Comparison of ENCODE assay signal across 19 cellular contexts in the genomic region with DNA sequence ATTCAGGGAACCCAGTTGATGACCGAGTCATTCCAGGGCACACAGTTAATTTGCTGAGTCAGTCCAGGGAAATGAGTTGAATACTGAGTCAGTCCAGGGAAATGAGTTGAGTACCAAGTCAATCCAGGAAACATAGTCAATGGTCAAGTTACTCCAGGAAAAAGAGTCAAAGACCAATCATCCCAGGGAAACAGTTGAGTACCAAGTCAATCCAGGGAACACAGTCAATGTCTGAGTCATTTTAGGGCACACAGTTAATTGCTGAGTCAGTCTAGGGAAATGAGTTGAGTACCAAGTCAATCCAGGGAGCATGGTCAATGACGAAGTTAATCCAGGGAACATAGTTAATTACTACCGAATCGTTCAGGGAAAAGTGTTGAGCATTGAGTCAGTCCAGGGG.
"Had no signal": no experiment of that assay in that cellular context is flagged by ENCODE, and none has a peak within 500 bp of the region (broad histone marks: within the 10 kb centered on the region; RNA-seq: fewer than 3 reads in every experiment).

No MANE protein-coding gene starts in this region.

- FAIRE-seq: frontal cortex had no signal

- H3K9me3 ChIP-seq: uterus had no signal

- H3K27ac ChIP-seq: coronary artery, esophagus muscularis mucosa, left ventricle myocardium inferior, neural progenitor cell, uterus had no signal

- H3K36me3 ChIP-seq: esophagus muscularis mucosa, left ventricle myocardium inferior, neural progenitor cell, uterus had no signal

- ATAC-seq: naive thymus-derived CD8-positive, alpha-beta T cell; stimulated activated naive B cell treated with anti-CD40 and anti-IgM and Interleukin-4, amounts not matched to agents 10 μg/mL and 1 μg/mL and 100 μg/mL, for 72 hours had no signal

- DNase-seq: activated CD4-positive, alpha-beta T cell treated with anti-CD3 and anti-CD28 coated beads for 4 hours; activated CD4-positive, alpha-beta T cell treated with anti-CD3 and anti-CD28 coated beads, Interleukin-2, amount 50 U/mL, for 48 hours; activated CD4-positive, CD25-positive, alpha-beta regulatory T cell; activated naive CD4-positive, alpha-beta T cell treated with Interleukin-2 at 50 U/mL for 16 hours; activated naive CD8-positive, alpha-beta T cell treated with anti-CD3 and anti-CD28 coated beads for 36 hours; activated T-cell treated with anti-CD3 and anti-CD28 coated beads, Interleukin-2, amount 50 U/mL, for 48 hours; cerebellar nuclear complex; hippocampal formation; kidney glomerular epithelial cell; left ventricle myocardium inferior; naive thymus-derived CD8-positive, alpha-beta T cell; stimulated activated CD8-positive, alpha-beta memory T cell treated with anti-CD3 and anti-CD28 coated beads, Interleukin-4, amount 100 ng/mL, for 48 hours; stimulated activated naive B cell treated with anti-CD40 and anti-IgM and Interleukin-4, amounts not matched to agents 10 μg/mL and 1 μg/mL and 100 μg/mL, for 72 hours; trophoblast cell; uterus had no signal

- H3K4me1 ChIP-seq: esophagus muscularis mucosa, left ventricle myocardium inferior, neural progenitor cell, uterus had no signal

- H3K9ac ChIP-seq: neural progenitor cell had no signal

- H3K4me2 ChIP-seq: neural progenitor cell had no signal

- H3K27me3 ChIP-seq: esophagus muscularis mucosa, neural progenitor cell, uterus had no signal

- H2AFZ ChIP-seq: neural progenitor cell had no signal

- H3K4me3 ChIP-seq: coronary artery, esophagus muscularis mucosa, left ventricle myocardium inferior, neural progenitor cell, uterus had no signal
